1 cellular context compared by ENCODE assay signal in the genomic region with DNA sequence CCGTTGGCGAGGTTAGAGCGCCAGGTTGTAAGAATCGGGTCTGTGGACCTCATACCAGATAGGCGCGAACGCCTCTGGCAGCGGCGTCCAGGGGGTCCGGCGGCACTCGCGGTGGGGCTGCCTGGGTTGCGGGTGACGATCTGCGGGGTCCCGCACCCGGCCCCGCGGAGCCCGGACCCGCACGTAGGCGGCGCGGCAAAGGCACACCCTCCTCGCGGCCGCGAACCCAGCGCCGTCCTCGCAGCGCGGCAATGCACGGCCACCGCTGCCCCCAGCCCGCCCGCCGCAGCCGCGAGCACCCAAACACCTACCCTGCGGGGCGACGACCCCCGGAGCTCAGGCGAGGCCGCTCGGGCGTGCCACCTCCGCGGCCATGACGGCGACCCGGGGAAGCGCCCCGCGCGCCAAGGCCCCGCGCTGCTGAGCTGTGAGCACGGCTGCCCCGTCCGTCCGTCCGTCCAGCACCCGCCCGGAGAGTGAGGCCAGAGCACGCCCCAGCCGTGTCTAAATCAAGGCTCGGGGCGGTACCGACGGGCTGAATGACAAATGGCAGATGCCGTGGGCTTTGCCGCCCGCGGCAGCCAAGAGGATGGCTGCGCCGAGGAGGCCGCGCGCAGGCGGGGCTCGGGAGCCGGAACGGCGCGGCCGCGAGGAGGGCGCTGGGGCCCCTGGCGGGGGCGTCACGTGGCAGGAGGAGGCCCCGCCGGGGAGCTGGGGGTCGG.
TF ChIP-seq lines count a peak whose summit lies in the region.

A gene with protein sequence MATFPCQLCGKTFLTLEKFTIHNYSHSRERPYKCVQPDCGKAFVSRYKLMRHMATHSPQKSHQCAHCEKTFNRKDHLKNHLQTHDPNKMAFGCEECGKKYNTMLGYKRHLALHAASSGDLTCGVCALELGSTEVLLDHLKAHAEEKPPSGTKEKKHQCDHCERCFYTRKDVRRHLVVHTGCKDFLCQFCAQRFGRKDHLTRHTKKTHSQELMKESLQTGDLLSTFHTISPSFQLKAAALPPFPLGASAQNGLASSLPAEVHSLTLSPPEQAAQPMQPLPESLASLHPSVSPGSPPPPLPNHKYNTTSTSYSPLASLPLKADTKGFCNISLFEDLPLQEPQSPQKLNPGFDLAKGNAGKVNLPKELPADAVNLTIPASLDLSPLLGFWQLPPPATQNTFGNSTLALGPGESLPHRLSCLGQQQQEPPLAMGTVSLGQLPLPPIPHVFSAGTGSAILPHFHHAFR (minus strand): TSS at position 481 of the 722 bp plus-strand sequence. CDS start 60,123 bp downstream, outside the sequence.

TF ChIP-seq in HepG2, 621 proteins besides CTCF, POLR2A, EP300 and RAD21 (continued from another document):
- TF ChIP-seq, protein P1, sequence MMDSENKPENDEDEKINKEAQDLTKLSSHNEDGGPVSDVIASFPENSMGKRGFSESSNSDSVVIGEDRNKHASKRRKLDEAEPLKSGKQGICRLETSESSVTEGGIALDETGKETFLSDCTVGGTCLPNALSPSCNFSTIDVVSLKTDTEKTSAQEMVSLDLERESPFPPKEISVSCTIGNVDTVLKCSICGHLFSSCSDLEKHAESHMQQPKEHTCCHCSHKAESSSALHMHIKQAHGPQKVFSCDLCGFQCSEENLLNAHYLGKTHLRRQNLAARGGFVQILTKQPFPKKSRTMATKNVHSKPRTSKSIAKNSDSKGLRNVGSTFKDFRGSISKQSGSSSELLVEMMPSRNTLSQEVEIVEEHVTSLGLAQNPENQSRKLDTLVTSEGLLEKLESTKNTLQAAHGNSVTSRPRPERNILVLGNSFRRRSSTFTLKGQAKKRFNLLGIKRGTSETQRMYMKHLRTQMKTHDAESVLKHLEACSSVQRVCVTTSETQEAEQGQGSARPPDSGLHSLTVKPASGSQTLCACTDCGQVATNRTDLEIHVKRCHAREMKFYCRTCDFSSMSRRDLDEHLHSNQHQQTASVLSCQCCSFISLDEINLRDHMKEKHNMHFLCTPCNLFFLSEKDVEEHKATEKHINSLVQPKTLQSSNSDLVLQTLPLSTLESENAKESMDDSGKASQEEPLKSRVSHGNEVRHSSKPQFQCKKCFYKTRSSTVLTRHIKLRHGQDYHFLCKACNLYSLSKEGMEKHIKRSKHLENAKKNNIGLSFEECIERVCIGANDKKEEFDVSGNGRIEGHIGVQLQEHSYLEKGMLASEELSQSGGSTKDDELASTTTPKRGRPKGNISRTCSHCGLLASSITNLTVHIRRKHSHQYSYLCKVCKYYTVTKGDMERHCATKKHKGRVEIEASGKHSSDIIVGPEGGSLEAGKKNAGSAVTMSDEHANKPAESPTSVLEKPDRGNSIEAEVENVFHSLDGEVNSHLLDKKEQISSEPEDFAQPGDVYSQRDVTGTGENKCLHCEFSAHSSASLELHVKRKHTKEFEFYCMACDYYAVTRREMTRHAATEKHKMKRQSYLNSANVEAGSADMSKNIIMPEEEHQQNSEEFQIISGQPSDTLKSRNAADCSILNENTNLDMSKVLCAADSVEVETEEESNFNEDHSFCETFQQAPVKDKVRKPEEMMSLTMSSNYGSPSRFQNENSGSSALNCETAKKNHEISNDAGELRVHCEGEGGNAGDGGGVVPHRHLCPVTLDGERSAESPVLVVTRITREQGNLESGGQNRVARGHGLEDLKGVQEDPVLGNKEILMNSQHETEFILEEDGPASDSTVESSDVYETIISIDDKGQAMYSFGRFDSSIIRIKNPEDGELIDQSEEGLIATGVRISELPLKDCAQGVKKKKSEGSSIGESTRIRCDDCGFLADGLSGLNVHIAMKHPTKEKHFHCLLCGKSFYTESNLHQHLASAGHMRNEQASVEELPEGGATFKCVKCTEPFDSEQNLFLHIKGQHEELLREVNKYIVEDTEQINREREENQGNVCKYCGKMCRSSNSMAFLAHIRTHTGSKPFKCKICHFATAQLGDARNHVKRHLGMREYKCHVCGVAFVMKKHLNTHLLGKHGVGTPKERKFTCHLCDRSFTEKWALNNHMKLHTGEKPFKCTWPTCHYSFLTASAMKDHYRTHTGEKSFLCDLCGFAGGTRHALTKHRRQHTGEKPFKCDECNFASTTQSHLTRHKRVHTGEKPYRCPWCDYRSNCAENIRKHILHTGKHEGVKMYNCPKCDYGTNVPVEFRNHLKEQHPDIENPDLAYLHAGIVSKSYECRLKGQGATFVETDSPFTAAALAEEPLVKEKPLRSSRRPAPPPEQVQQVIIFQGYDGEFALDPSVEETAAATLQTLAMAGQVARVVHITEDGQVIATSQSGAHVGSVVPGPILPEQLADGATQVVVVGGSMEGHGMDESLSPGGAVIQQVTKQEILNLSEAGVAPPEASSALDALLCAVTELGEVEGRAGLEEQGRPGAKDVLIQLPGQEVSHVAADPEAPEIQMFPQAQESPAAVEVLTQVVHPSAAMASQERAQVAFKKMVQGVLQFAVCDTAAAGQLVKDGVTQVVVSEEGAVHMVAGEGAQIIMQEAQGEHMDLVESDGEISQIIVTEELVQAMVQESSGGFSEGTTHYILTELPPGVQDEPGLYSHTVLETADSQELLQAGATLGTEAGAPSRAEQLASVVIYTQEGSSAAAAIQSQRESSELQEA (CRISPR knock-in tag; IDR thresholded peaks at IDR 0.05; ENCODE audit: not compliant biosample characterization) = no peak
- no peak for TF ChIP-seq ZNF558 (CRISPR knock-in tag; IDR thresholded peaks at IDR 0.05; ENCODE audit: borderline replicate concordance)
- TF ChIP-seq, protein P2, sequence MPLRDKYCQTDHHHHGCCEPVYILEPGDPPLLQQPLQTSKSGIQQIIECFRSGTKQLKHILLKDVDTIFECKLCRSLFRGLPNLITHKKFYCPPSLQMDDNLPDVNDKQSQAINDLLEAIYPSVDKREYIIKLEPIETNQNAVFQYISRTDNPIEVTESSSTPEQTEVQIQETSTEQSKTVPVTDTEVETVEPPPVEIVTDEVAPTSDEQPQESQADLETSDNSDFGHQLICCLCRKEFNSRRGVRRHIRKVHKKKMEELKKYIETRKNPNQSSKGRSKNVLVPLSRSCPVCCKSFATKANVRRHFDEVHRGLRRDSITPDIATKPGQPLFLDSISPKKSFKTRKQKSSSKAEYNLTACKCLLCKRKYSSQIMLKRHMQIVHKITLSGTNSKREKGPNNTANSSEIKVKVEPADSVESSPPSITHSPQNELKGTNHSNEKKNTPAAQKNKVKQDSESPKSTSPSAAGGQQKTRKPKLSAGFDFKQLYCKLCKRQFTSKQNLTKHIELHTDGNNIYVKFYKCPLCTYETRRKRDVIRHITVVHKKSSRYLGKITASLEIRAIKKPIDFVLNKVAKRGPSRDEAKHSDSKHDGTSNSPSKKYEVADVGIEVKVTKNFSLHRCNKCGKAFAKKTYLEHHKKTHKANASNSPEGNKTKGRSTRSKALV (CRISPR knock-in tag; IDR thresholded peaks at IDR 0.05) = peak; percentile 68; the same call in 1 of the 2 replicates
- no peak for TF ChIP-seq NBN (conservative IDR thresholded peaks at IDR 0.05)
- 0 out of 2 replicates have a peak, but pooled peaks have one; percentile 75 for TF ChIP-seq DNMT1 (CRISPR knock-in tag; IDR thresholded peaks at IDR 0.05)
- TF ChIP-seq ZNF629 (CRISPR knock-in tag; conservative IDR thresholded peaks at IDR 0.05) = no peak
- peak; percentile 37; the same call in 1 of the 2 replicates for TF ChIP-seq SRY (CRISPR knock-in tag; IDR thresholded peaks at IDR 0.05)
- no peak for TF ChIP-seq EED (CRISPR knock-in tag; IDR thresholded peaks at IDR 0.05)
- no peak for TF ChIP-seq TP53 (CRISPR knock-in tag; conservative IDR thresholded peaks at IDR 0.05)
- no peak for TF ChIP-seq ZNF232 (CRISPR knock-in tag; IDR thresholded peaks at IDR 0.05; ENCODE audit: borderline replicate concordance)
- TF ChIP-seq HOXA3 (CRISPR knock-in tag; IDR thresholded peaks at IDR 0.05) = peak; percentile 17; the same call in 1 of the 2 replicates
